ENCODE assay signal across 9 cellular contexts in genomic region chr22:44664149-44664548, GRCh38. TPM values are rescaled to one million over a fixed set of nuclear protein-coding genes. Genes with fewer than 3 reads are reported as not detected.
DNase-seq lines count a peak whose midpoint lies in the region; ATAC-seq, FAIRE-seq and TF ChIP-seq lines count a peak whose summit lies in the region.
"Had no signal": no experiment of that assay in that cellular context is flagged by ENCODE, and none has a peak within 500 bp of the region (broad histone marks: within the 10 kb centered on the region; RNA-seq: fewer than 3 reads in every experiment).

No MANE protein-coding gene starts in this region.

- peak; percentile 50 for FAIRE-seq in GM12891 (lab: Jason Lieb, UNC)

- H3K9me3 Mint-ChIP-seq in nephron: no peaks in the 10 kb centered on the region
- H3K9me3 Mint-ChIP-seq: activated naive CD4-positive, alpha-beta T cell treated with anti-CD3 and anti-CD28 coated beads, Interleukin-2, amount 50 U/mL, for 72 hours had no signal

- no peaks in the 10 kb centered on the region for H3K36me3 Mint-ChIP-seq in nephron (ENCODE audit: low read depth)
- H3K36me3 Mint-ChIP-seq: activated naive CD4-positive, alpha-beta T cell treated with anti-CD3 and anti-CD28 coated beads, Interleukin-2, amount 50 U/mL, for 72 hours had no signal

- ATAC-seq in GM21825 (IDR thresholded peaks at IDR 0.05; ENCODE audit: unreplicated experiment): no peak

- no peak for TF ChIP-seq CTCF in VCaP (conservative IDR thresholded peaks at IDR 0.05)
- TF ChIP-seq CTCF in nephron (IDR thresholded peaks at IDR 0.05; ENCODE audit: unreplicated experiment in 3 of 3): no peak

- H3K4me1 Mint-ChIP-seq in nephron: peaks cover 45% of the 10 kb centered on the region

- H3K4me3 Mint-ChIP-seq in nephron: peak overlapping the region in 1 of 3 experiments; percentile 30

- peak overlapping the region; percentile 84 for H3K27ac ChIP-seq in VCaP

- H3K27ac Mint-ChIP-seq in nephron: peak overlapping the region; percentile 51 to 78 (median 66)

- H3K27me3 Mint-ChIP-seq in nephron (ENCODE audit: low read depth): no peaks in the 10 kb centered on the region

- TF ChIP-seq POLR2A in GM12891 (IDR thresholded peaks at IDR 0.05; ENCODE audit: low read depth, low read length): no peak

- no peak for DNase-seq in GM12891 (ENCODE audit: insufficient read length, low spot score)
- peak; percentile 21 for DNase-seq in effector CD4-positive, alpha-beta T cell
- no peak for DNase-seq in DMS153 treated with DMSO at 0.1 percent for 48 hours (lab: John Stamatoyannopoulos, UW; ENCODE audit: unreplicated experiment)
- no peak for DNase-seq in occipital lobe (lab: John Stamatoyannopoulos, UW)
- DNase-seq in DMS53 treated with DMSO at 0.1 percent for 48 hours (lab: John Stamatoyannopoulos, UW; ENCODE audit: unreplicated experiment): no peak

TF ChIP-seq in GM12891, 5 proteins besides CTCF, POLR2A, EP300 and RAD21:
- TF ChIP-seq POLR2AphosphoS5 (IDR thresholded peaks at IDR 0.05; ENCODE audit: low read depth, low read length) (no peak), PAX5 (IDR thresholded peaks at IDR 0.05; ENCODE audit: insufficient read depth, low read length, severe bottlenecking) (no peak), SPI1 (IDR thresholded peaks at IDR 0.05; ENCODE audit: low read depth, low read length) (no peak), POU2F2 (IDR thresholded peaks at IDR 0.05; ENCODE audit: low read depth, low read length) (no peak), TAF1 (IDR thresholded peaks at IDR 0.05; ENCODE audit: low read depth, low read length) (no peak)

RNA-seq across cellular contexts. Expression of gene PRR5, which starts 37.9 kb away (rescaled TPM):
- polyA plus RNA-seq in GM12891 (2012; ENCODE audit: low read depth, missing spikeins): 0.21 TPM
- 13.6 TPM for total RNA-seq in occipital lobe
